Comparison of ENCODE assay signal across 8 cellular contexts in genomic region chr4:141375855-141376254, GRCh38.
DNase-seq lines count a peak whose midpoint lies in the region; ATAC-seq and TF ChIP-seq lines count a peak whose summit lies in the region.
"Had no signal": no experiment of that assay in that cellular context is flagged by ENCODE, and none has a peak within 500 bp of the region (broad histone marks: within the 10 kb centered on the region; RNA-seq: fewer than 3 reads in every experiment).

No MANE protein-coding gene starts in this region.

- H3K9me3 Mint-ChIP-seq in naive thymus-derived CD8-positive, alpha-beta T cell = peaks cover 0 to 24% (median 11%) of the 10 kb centered on the region in 9 donors

- H3K4me3 ChIP-seq in PC-9 (no peak overlapping the region), fibroblast of lung (replicated peaks in 1 of 4; ENCODE audit: control extremely low read depth in 1 of 4, insufficient read depth in 1 of 4, low read depth in 3 of 4, low read length in 4 of 4) (no peak overlapping the region), smooth muscle cell (no peak overlapping the region)

- H3K9ac ChIP-seq in fibroblast of lung (ENCODE audit: insufficient read depth, low read length) (no peak overlapping the region), smooth muscle cell (ENCODE audit: low read depth) (no peak overlapping the region)

- intact Hi-C loops in PC-9 (cut with micrococcal nuclease; ENCODE audit: unreplicated experiment) = loop anchor here (1.0 to 10.0 kb wide), 3 partner anchors 261 to 1469 kb away; partner anchors contain the start of genes IL15 and INPP4B

- H3K9me2 ChIP-seq in PC-9 (ENCODE audit: insufficient read depth) = no peaks in the 10 kb centered on the region

- TF ChIP-seq CTCF in PC-9 (conservative IDR thresholded peaks at IDR 0.05) = peak; percentile 55
- TF ChIP-seq CTCF in fibroblast of lung (conservative IDR thresholded peaks at IDR 0.05 in 1 of 2, IDR thresholded peaks at IDR 0.05 in 1 of 2; ENCODE audit: low read depth in 1 of 2, low read length in 2 of 2) = peak; percentile 46 to 75
- TF ChIP-seq CTCF in smooth muscle cell (IDR thresholded peaks at IDR 0.05; ENCODE audit: borderline replicate concordance, insufficient read depth, poor library complexity, severe bottlenecking) = peak; percentile 25

- ATAC-seq in GM21515 (IDR thresholded peaks at IDR 0.05; ENCODE audit: unreplicated experiment) = no peak
- no peak for ATAC-seq in naive thymus-derived CD8-positive, alpha-beta T cell

- H3F3A ChIP-seq in PC-9 (ENCODE audit: insufficient read depth, low read depth) (no peaks in the 10 kb centered on the region), smooth muscle cell (ENCODE audit: low read depth) (no peaks in the 10 kb centered on the region)

- H3K4me1 Mint-ChIP-seq in naive thymus-derived CD8-positive, alpha-beta T cell = no peaks in the 10 kb centered on the region

- peaks cover 0 to 6% (median 0%) of the 10 kb centered on the region in 3 donors for H3K36me3 Mint-ChIP-seq in naive thymus-derived CD8-positive, alpha-beta T cell

- H3K4me2 ChIP-seq in PC-9 (no peak overlapping the region), fibroblast of lung (ENCODE audit: extremely low read depth, insufficient read depth, low read length) (no peak overlapping the region), smooth muscle cell (no peak overlapping the region)

- peaks cover 8 to 22% (median 16%) of the 10 kb centered on the region in 5 donors for H3K27me3 Mint-ChIP-seq in naive thymus-derived CD8-positive, alpha-beta T cell

- POLR2A ChIA-PET in PC-9 (lab: Charles Lee; ENCODE audit: unreplicated experiment) = interaction anchor here (0.6 kb wide), 1 partner anchor 852 kb away, joined by 4 read pairs; the partner anchor contains the start of gene ELMOD2
- POLR2A ChIA-PET in naive thymus-derived CD8-positive, alpha-beta T cell (lab: Charles Lee) = no interaction called here

- H3K4me3 Mint-ChIP-seq in naive thymus-derived CD8-positive, alpha-beta T cell = no peak overlapping the region

- H2AFZ ChIP-seq in PC-9 = no peak overlapping the region
- peak overlapping the region; percentile 19 for H2AFZ ChIP-seq in fibroblast of lung (ENCODE audit: low read length)
- no peak overlapping the region for H2AFZ ChIP-seq in smooth muscle cell (ENCODE audit: low read depth)

- H3K27me3 ChIP-seq in PC-9 (ENCODE audit: insufficient read depth, low read depth) (no peaks in the 10 kb centered on the region), fibroblast of lung (ENCODE audit: control insufficient read depth, insufficient read depth, low read length) (no peaks in the 10 kb centered on the region), smooth muscle cell (ENCODE audit: low read depth) (no peaks in the 10 kb centered on the region)

- no peak overlapping the region for H3K27ac ChIP-seq in PC-9
- no peak overlapping the region for H3K27ac ChIP-seq in fibroblast of lung (ENCODE audit: insufficient read depth, low read length)
- no peak overlapping the region for H3K27ac ChIP-seq in smooth muscle cell (ENCODE audit: low read depth)

- no peak overlapping the region for H3K27ac Mint-ChIP-seq in naive thymus-derived CD8-positive, alpha-beta T cell

- H3K79me2 ChIP-seq in PC-9 (ENCODE audit: low read depth) (no peaks in the 10 kb centered on the region), fibroblast of lung (ENCODE audit: control insufficient read depth, insufficient read depth, low read length) (no peaks in the 10 kb centered on the region), smooth muscle cell (ENCODE audit: low read depth) (no peaks in the 10 kb centered on the region)

- no peaks in the 10 kb centered on the region for H3K4me1 ChIP-seq in PC-9 (replicated peaks; ENCODE audit: insufficient read depth)
- no peaks in the 10 kb centered on the region for H3K4me1 ChIP-seq in fibroblast of lung (ENCODE audit: control insufficient read depth, extremely low read depth, insufficient read depth, low read length)
- H3K4me1 ChIP-seq in smooth muscle cell (ENCODE audit: low read depth) = no peaks in the 10 kb centered on the region

- H4K20me1 ChIP-seq in PC-9 (ENCODE audit: insufficient read depth) (no peaks in the 10 kb centered on the region), fibroblast of lung (ENCODE audit: control insufficient read depth, extremely low read depth, insufficient read depth, low read length) (no peaks in the 10 kb centered on the region), smooth muscle cell (ENCODE audit: low read depth) (no peaks in the 10 kb centered on the region)

- H3K36me3 ChIP-seq in PC-9 (ENCODE audit: low read depth) = no peaks in the 10 kb centered on the region
- H3K36me3 ChIP-seq in fibroblast of lung (ENCODE audit: control insufficient read depth, insufficient read depth, low read length) = no peaks in the 10 kb centered on the region
- no peaks in the 10 kb centered on the region for H3K36me3 ChIP-seq in smooth muscle cell (ENCODE audit: low read depth)

- H3K9me3 ChIP-seq in PC-9 (ENCODE audit: insufficient read depth, low read depth) (no peaks in the 10 kb centered on the region), fibroblast of lung (ENCODE audit: control insufficient read depth, insufficient read depth, low read depth, low read length) (no peaks in the 10 kb centered on the region), smooth muscle cell (replicated peaks; ENCODE audit: low read depth) (no peaks in the 10 kb centered on the region)

- DNase-seq in H4 (ENCODE audit: low spot score) (peak; percentile 89), PC-9 (peak; percentile 64 to 68), fibroblast of lung (ENCODE audit: low read depth in 2 of 2) (peak; percentile 88 to 93), smooth muscle cell (lab: John Stamatoyannopoulos, UW; ENCODE audit: unreplicated experiment) (no peak), DMS114 treated with DMSO at 0.1 percent for 48 hours (lab: John Stamatoyannopoulos, UW; ENCODE audit: unreplicated experiment) (no peak)
- DNase-seq in naive thymus-derived CD8-positive, alpha-beta T cell = no peak
- DNase-seq: NCI-H1105 had no signal

- 34% methylated on average over 2 of the region's 2 CpGs for WGBS in smooth muscle cell (ENCODE audit: low lambda C conversion rate)

- BruUV-seq in PC-9 (replicated peaks; lab: Mats Ljungman, UMichigan) = no TSS peak

- CTCF ChIA-PET in PC-9 (lab: Charles Lee) = no interaction called here

Comparison
In these comparisons a context has a peak if more than half of its experiments do, and no peak if none do; other contexts are left out.
1. DNase-seq: peak in H4 (single experiment), PC-9 (2 of 2) and fibroblast of lung (2 of 2); none in smooth muscle cell (single experiment), naive thymus-derived CD8-positive, alpha-beta T cell (0 of 10) and DMS114 treated with DMSO at 0.1 percent for 48 hours (single experiment).
2. Peak in every context shown above with its lines, with median percentiles within 50 percentile points of each other: CTCF ChIP-seq.